In the genomic region with DNA sequence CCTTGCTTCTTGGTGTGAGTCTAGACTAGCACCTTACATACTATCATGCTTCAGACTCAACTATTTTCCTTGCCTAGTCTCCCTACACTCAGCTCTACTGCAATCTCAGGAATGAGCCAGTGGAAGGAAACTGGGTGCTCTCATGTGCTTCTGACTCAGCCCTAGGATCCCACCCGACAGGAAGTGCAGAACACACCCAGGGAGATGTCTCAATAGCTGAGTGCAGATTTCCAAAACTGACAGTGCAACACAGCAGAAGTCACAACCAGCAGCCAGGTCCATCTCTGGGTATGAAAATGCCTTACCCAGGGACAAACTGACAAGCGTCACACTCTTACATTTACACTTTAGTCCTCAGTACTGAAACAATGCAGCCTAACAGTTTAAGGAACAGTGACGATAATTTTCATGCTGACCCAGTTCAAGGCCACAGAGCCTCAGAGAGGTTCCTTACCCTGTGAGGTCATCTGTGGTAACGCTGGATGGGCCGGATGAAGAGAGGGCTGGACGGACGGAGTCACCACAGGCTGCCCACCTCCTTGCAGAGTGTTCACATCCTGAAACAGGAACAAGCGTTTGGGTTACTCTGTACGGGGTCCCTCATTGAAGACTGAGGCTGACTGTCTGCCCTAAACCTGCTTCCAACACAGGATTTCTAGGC, we compare ENCODE assay signal across 8 cellular contexts. TPM values are rescaled to one million over a fixed set of nuclear protein-coding genes. Genes with fewer than 3 reads are reported as not detected.
DNase-seq lines count a peak whose midpoint lies in the region; ATAC-seq and TF ChIP-seq lines count a peak whose summit lies in the region.

No MANE protein-coding gene starts in this region.

- peak in 1 of 3 donors; percentile 19 for TF ChIP-seq POLR2A in body of pancreas (IDR thresholded peaks at IDR 0.05)
- TF ChIP-seq POLR2A in transverse colon (IDR thresholded peaks at IDR 0.05) = no peak

- H3K4me1 Mint-ChIP-seq in activated CD8-positive, alpha-beta T cell treated with anti-CD3 and anti-CD28 coated beads, Interleukin-2, amount 10 ng/mL, durations not matched to agents 7 days and 5 days (ENCODE audit: low read depth) = peaks cover 7% of the 10 kb centered on the region
- no peaks in the 10 kb centered on the region for H3K4me1 Mint-ChIP-seq in activated CD8-positive, alpha-beta T cell treated with anti-CD3 and anti-CD28 coated beads for 36 hours (ENCODE audit: low read depth)

- H3K27ac ChIP-seq in body of pancreas (peak overlapping the region in 1 of 4 donors; percentile 30), transverse colon (peak overlapping the region; percentile 23 to 47 (median 36))

- H3K4me1 ChIP-seq in body of pancreas (no peaks in the 10 kb centered on the region), transverse colon (peaks cover 0 to 16% (median 0%) of the 10 kb centered on the region in 4 donors)

- H3K27me3 ChIP-seq in body of pancreas (no peaks in the 10 kb centered on the region), transverse colon (no peaks in the 10 kb centered on the region)

- in situ Hi-C loops in transverse colon (cut with MboI; ENCODE audit: low pct_ligation_motif_present in 1 of 4, low pct_unique_long_range_greater_than_20kb in 1 of 4, low sequenced_read_pairs in 3 of 4) = no loop called here

- TF ChIP-seq CTCF in activated CD8-positive, alpha-beta T cell treated with anti-CD3 and anti-CD28 coated beads for 36 hours (IDR thresholded peaks at IDR 0.05) = no peak
- TF ChIP-seq CTCF in body of pancreas (IDR thresholded peaks at IDR 0.05) (no peak), transverse colon (IDR thresholded peaks at IDR 0.05) (no peak)

- peak overlapping the region; percentile 54 for H3K27ac Mint-ChIP-seq in activated CD8-positive, alpha-beta T cell treated with anti-CD3 and anti-CD28 coated beads, Interleukin-2, amount 10 ng/mL, durations not matched to agents 7 days and 5 days
- no peak overlapping the region for H3K27ac Mint-ChIP-seq in activated CD8-positive, alpha-beta T cell treated with anti-CD3 and anti-CD28 coated beads for 36 hours

- H3K36me3 ChIP-seq in body of pancreas (replicated peaks in 1 of 2; ENCODE audit: insufficient read depth in 1 of 2, low read depth in 2 of 2) = peaks cover 8 to 40% of the 10 kb centered on the region in 2 donors
- H3K36me3 ChIP-seq in transverse colon = peaks cover 0 to 64% (median 26%) of the 10 kb centered on the region in 4 donors

- no peaks in the 10 kb centered on the region for H3K27me3 Mint-ChIP-seq in activated CD8-positive, alpha-beta T cell treated with anti-CD3 and anti-CD28 coated beads, Interleukin-2, amount 10 ng/mL, durations not matched to agents 7 days and 5 days (ENCODE audit: low read depth)
- H3K27me3 Mint-ChIP-seq in activated CD8-positive, alpha-beta T cell treated with anti-CD3 and anti-CD28 coated beads for 36 hours = no peaks in the 10 kb centered on the region

- CTCF ChIA-PET in activated CD8-positive, alpha-beta T cell treated with anti-CD3 and anti-CD28 coated beads, Interleukin-2, amount 10 ng/mL, durations not matched to agents 7 days and 5 days (lab: Charles Lee) = interaction anchor here (1.4 kb wide), 1 partner anchor 31 kb away, joined by 3 read pairs; no protein-coding TSS in a partner anchor
- CTCF ChIA-PET in activated CD8-positive, alpha-beta T cell treated with anti-CD3 and anti-CD28 coated beads for 36 hours (lab: Charles Lee) = interaction anchor here (1.0 to 3.5 kb wide), 2 partner anchors 8 to 14 kb away, joined by 3 to 15 read pairs; no protein-coding TSS in a partner anchor

- TF ChIP-seq EP300 in transverse colon (IDR thresholded peaks at IDR 0.05; ENCODE audit: low read depth) = no peak

- no peak overlapping the region for H3K4me3 ChIP-seq in body of pancreas
- H3K4me3 ChIP-seq in transverse colon = no peak overlapping the region

- H3K9me3 Mint-ChIP-seq in activated CD8-positive, alpha-beta T cell treated with anti-CD3 and anti-CD28 coated beads, Interleukin-2, amount 10 ng/mL, durations not matched to agents 7 days and 5 days (ENCODE audit: insufficient read depth) = no peaks in the 10 kb centered on the region
- H3K9me3 Mint-ChIP-seq in activated CD8-positive, alpha-beta T cell treated with anti-CD3 and anti-CD28 coated beads for 36 hours = no peaks in the 10 kb centered on the region

- intact Hi-C loops in activated CD8-positive, alpha-beta T cell treated with anti-CD3 and anti-CD28 coated beads for 36 hours (cut with micrococcal nuclease) = no loop called here
- intact Hi-C loops in body of pancreas (cut with DNase I) (no loop called here), left colon (cut with DNase I, micrococcal nuclease) (no loop called here), transverse colon (cut with DNase I; ENCODE audit: low total_unique reads) (no loop called here)

- H3K4me3 Mint-ChIP-seq in activated CD8-positive, alpha-beta T cell treated with anti-CD3 and anti-CD28 coated beads, Interleukin-2, amount 10 ng/mL, durations not matched to agents 7 days and 5 days = no peak overlapping the region
- no peak overlapping the region for H3K4me3 Mint-ChIP-seq in activated CD8-positive, alpha-beta T cell treated with anti-CD3 and anti-CD28 coated beads for 36 hours

- ATAC-seq in activated CD8-positive, alpha-beta T cell treated with anti-CD3 and anti-CD28 coated beads, Interleukin-2, amount 10 ng/mL, durations not matched to agents 7 days and 5 days = no peak
- ATAC-seq in activated CD8-positive, alpha-beta T cell treated with anti-CD3 and anti-CD28 coated beads for 36 hours = no peak
- ATAC-seq in body of pancreas = peak; percentile 60
- peak; percentile 29 for ATAC-seq in left colon
- no peak for ATAC-seq in GM18858 (IDR thresholded peaks at IDR 0.05; ENCODE audit: unreplicated experiment)
- ATAC-seq in GM19467 (IDR thresholded peaks at IDR 0.05; ENCODE audit: unreplicated experiment) = no peak
- no peak for ATAC-seq in HG03280 (IDR thresholded peaks at IDR 0.05; ENCODE audit: unreplicated experiment)

- DNase-seq in activated CD8-positive, alpha-beta T cell treated with anti-CD3 and anti-CD28 coated beads, Interleukin-2, amount 10 ng/mL, durations not matched to agents 7 days and 5 days = no peak
- no peak for DNase-seq in activated CD8-positive, alpha-beta T cell treated with anti-CD3 and anti-CD28 coated beads for 36 hours
- DNase-seq in body of pancreas (peak in 3 of 4 donors; percentile 24 to 72 (median 31)), left colon (peak; percentile 9 to 50), transverse colon (peak; percentile 28)

- WGBS in body of pancreas, 2 donors = 82 to 89% methylated on average over 4 to 9 of the region's 9 CpGs
- 72 to 75% methylated on average over 6 to 9 of the region's 9 CpGs for WGBS in transverse colon (ENCODE audit: low coverage in 1 of 2), 2 donors

- POLR2A ChIA-PET in activated CD8-positive, alpha-beta T cell treated with anti-CD3 and anti-CD28 coated beads, Interleukin-2, amount 10 ng/mL, durations not matched to agents 7 days and 5 days (lab: Charles Lee) = no interaction called here
- POLR2A ChIA-PET in activated CD8-positive, alpha-beta T cell treated with anti-CD3 and anti-CD28 coated beads for 36 hours (lab: Charles Lee) = no interaction called here

- H3K9me3 ChIP-seq in body of pancreas = no peaks in the 10 kb centered on the region
- no peaks in the 10 kb centered on the region for H3K9me3 ChIP-seq in transverse colon

- H3K36me3 Mint-ChIP-seq in activated CD8-positive, alpha-beta T cell treated with anti-CD3 and anti-CD28 coated beads, Interleukin-2, amount 10 ng/mL, durations not matched to agents 7 days and 5 days (ENCODE audit: low read depth) = peaks cover 60% of the 10 kb centered on the region
- H3K36me3 Mint-ChIP-seq in activated CD8-positive, alpha-beta T cell treated with anti-CD3 and anti-CD28 coated beads for 36 hours (ENCODE audit: low read depth) = peaks cover 40% of the 10 kb centered on the region

RNA-seq across cellular contexts. Expression of a gene that starts 33.0 kb away (rescaled TPM):
- total RNA-seq in activated CD8-positive, alpha-beta T cell treated with anti-CD3 and anti-CD28 coated beads, Interleukin-2, amount 10 ng/mL, durations not matched to agents 7 days and 5 days = 10 to 100 TPM; 34.5 to 36.3 TPM
- 10 to 100 TPM; 32.5 to 33.7 TPM for total RNA-seq in activated CD8-positive, alpha-beta T cell treated with anti-CD3 and anti-CD28 coated beads for 36 hours
- total RNA-seq in body of pancreas = 10 to 100 TPM; 15.8 to 21.3 TPM
- 10 to 100 TPM; 23.5 to 25.0 TPM for total RNA-seq in left colon
- total RNA-seq in transverse colon = 10 to 100 TPM; 21.4 to 33.8 (median 23.3) TPM

RNA-seq across cellular contexts. Expression of a gene that starts 33.3 kb away (rescaled TPM):
- 10 to 100 TPM in 1 of 2 experiments, 1 to 10 TPM in 1; 9.5 to 10.2 TPM for total RNA-seq in activated CD8-positive, alpha-beta T cell treated with anti-CD3 and anti-CD28 coated beads, Interleukin-2, amount 10 ng/mL, durations not matched to agents 7 days and 5 days
- total RNA-seq in activated CD8-positive, alpha-beta T cell treated with anti-CD3 and anti-CD28 coated beads for 36 hours = 10 to 100 TPM; 18.3 to 19.2 TPM
- total RNA-seq in body of pancreas (1 to 10 TPM; 6.7 to 7.9 TPM), left colon (10 to 100 TPM; 34.5 to 55.8 TPM), transverse colon (10 to 100 TPM in 2 of 4 donors, 1 to 10 TPM in 2; 5.8 to 36.2 (median 15.4) TPM)

RNA-seq across cellular contexts. Expression of a gene that starts 37.3 kb away (rescaled TPM):
- 1 to 10 TPM; 2.0 to 2.7 TPM for total RNA-seq in activated CD8-positive, alpha-beta T cell treated with anti-CD3 and anti-CD28 coated beads, Interleukin-2, amount 10 ng/mL, durations not matched to agents 7 days and 5 days
- total RNA-seq in activated CD8-positive, alpha-beta T cell treated with anti-CD3 and anti-CD28 coated beads for 36 hours = 1 to 10 TPM; 1.6 to 3.4 TPM
- total RNA-seq in body of pancreas = 10 to 100 TPM; 16.3 to 23.7 TPM
- 10 to 100 TPM; 25.4 to 26.3 TPM for total RNA-seq in left colon
- total RNA-seq in transverse colon = 10 to 100 TPM in 3 of 4 donors, 1 to 10 TPM in 1; 4.4 to 81.6 (median 40.3) TPM

Comparison
In these comparisons a context has a peak if more than half of its experiments do, and no peak if none do; other contexts are left out.
1. ATAC-seq: peak in body of pancreas (single experiment) and left colon (single experiment); none in activated CD8-positive, alpha-beta T cell treated with anti-CD3 and anti-CD28 coated beads, Interleukin-2, amount 10 ng/mL, durations not matched to agents 7 days and 5 days (single experiment), activated CD8-positive, alpha-beta T cell treated with anti-CD3 and anti-CD28 coated beads for 36 hours (single experiment), GM18858 (single experiment), GM19467 (single experiment) and HG03280 (single experiment).
2. DNase-seq: peak in body of pancreas (3 of 4), left colon (2 of 2) and transverse colon (single experiment); none in activated CD8-positive, alpha-beta T cell treated with anti-CD3 and anti-CD28 coated beads, Interleukin-2, amount 10 ng/mL, durations not matched to agents 7 days and 5 days (single experiment) and activated CD8-positive, alpha-beta T cell treated with anti-CD3 and anti-CD28 coated beads for 36 hours (single experiment).